Comparison of ENCODE assay signal across 21 cellular contexts in genomic region chr18:26888259-26888658, GRCh38. TPM values are rescaled to one million over a fixed set of nuclear protein-coding genes. Genes with fewer than 3 reads are reported as not detected.
DNase-seq lines count a peak whose midpoint lies in the region; ATAC-seq, FAIRE-seq and TF ChIP-seq lines count a peak whose summit lies in the region.
"Had no signal": no experiment of that assay in that cellular context is flagged by ENCODE, and none has a peak within 500 bp of the region (broad histone marks: within the 10 kb centered on the region; RNA-seq: fewer than 3 reads in every experiment).

No MANE protein-coding gene starts in this region.

- no peak for TF ChIP-seq CTCF in WTC11 (IDR thresholded peaks at IDR 0.05)

- DNase-seq in WTC11 (ENCODE audit: low spot score) (no peak), frontal cortex (ENCODE audit: low spot score in 2 of 2) (no peak), SK-N-DZ (ENCODE audit: low spot score) (no peak)
- no peak for DNase-seq in stimulated activated CD4-positive, alpha-beta T cell treated with anti-CD3 and anti-CD28 coated beads, Interleukin-2, amount 100 ng/mL, for 48 hours
- DNase-seq: ACHN; AML-193; BE2C; CD4-positive, alpha-beta T cell; CD8-positive, alpha-beta memory T cell; DMS 273 treated with DMSO at 0.1 percent for 48 hours; DMS79; EL; GDM1; GOT3 had no signal

- 0 out of 2 replicates have a peak, but pooled peaks cover under 1% of the 10 kb centered on the region for H3K4me1 Mint-ChIP-seq in WTC11
- H3K4me1 Mint-ChIP-seq: CD14-positive monocyte; CD8-positive, alpha-beta memory T cell had no signal

- H3K36me3 Mint-ChIP-seq in WTC11, result no peaks in the 10 kb centered on the region
- H3K36me3 Mint-ChIP-seq: CD14-positive monocyte; CD8-positive, alpha-beta memory T cell had no signal

- H3K27me3 Mint-ChIP-seq in WTC11 (ENCODE audit: low read depth), result no peaks in the 10 kb centered on the region
- H3K27me3 Mint-ChIP-seq: CD4-positive, alpha-beta T cell; CD8-positive, alpha-beta memory T cell had no signal

- no peaks in the 10 kb centered on the region for H3K9me3 Mint-ChIP-seq in WTC11
- H3K9me3 Mint-ChIP-seq: CD14-positive monocyte; CD4-positive, alpha-beta T cell had no signal

- no peak overlapping the region for H3K27ac Mint-ChIP-seq in WTC11
- H3K27ac Mint-ChIP-seq: CD14-positive monocyte; CD4-positive, alpha-beta T cell; CD8-positive, alpha-beta memory T cell had no signal

- ATAC-seq in WTC11 (no peak), GM18870 (IDR thresholded peaks at IDR 0.05; ENCODE audit: unreplicated experiment) (no peak)
- ATAC-seq: A549, GM12878 had no signal

- CTCF ChIA-PET in WTC11 (lab: Charles Lee), result no interaction called here

- peak; percentile 72 for FAIRE-seq in A204.1 (lab: Jason Lieb, UNC)
- FAIRE-seq in frontal cortex (lab: Jason Lieb, UNC), result peak; percentile 76
- FAIRE-seq: A549, D721Med, GM12878, H54 had no signal

- POLR2A ChIA-PET in WTC11 (lab: Charles Lee), result no interaction called here

- H3K4me3 Mint-ChIP-seq in WTC11, result no peak overlapping the region
- H3K4me3 Mint-ChIP-seq: CD14-positive monocyte; CD4-positive, alpha-beta T cell; CD8-positive, alpha-beta memory T cell had no signal

TF ChIP-seq in WTC11, 78 proteins besides CTCF, POLR2A, EP300 and RAD21:
- TF ChIP-seq ZNF281 (CRISPR knock-in tag; IDR thresholded peaks at IDR 0.05) (no peak), HMGA2 (CRISPR knock-in tag; IDR thresholded peaks at IDR 0.05) (0 out of 2 replicates have a peak, but pooled peaks have one; percentile 52)
TF ChIP-seq in WTC11: peak in this region for 1.

RNA-seq across cellular contexts. Expression of gene AQP4, which starts 22.8 kb away (rescaled TPM):
- total RNA-seq in WTC11 (2021), result 2.8 to 4.5 TPM (median 3.7 TPM) in 3 replicates
- 57.9 TPM for total RNA-seq in frontal cortex
- polyA plus RNA-seq in SK-N-DZ (2014; cell fraction: cytosol; rRNA removed), result 0.87 and 6.3 TPM in 2 replicates
- polyA plus RNA-seq in SK-N-DZ (2014; cell fraction: nucleus; rRNA removed), result 0.85 and 1.4 TPM in 2 replicates
- total RNA-seq: CD4-positive, alpha-beta T cell; CD8-positive, alpha-beta memory T cell had no signal
- polyA plus RNA-seq: CD14-positive monocyte; CD8-positive, alpha-beta memory T cell had no signal

Comparison
In these comparisons a context has a peak if more than half of its experiments do, and no peak if none do; other contexts are left out.
1. RNA of gene AQP4, which starts 22.8 kb away (total RNA-seq): 57.9 TPM in frontal cortex (single experiment); 2.8 to 4.5 TPM in WTC11; every median in the first group is over 10 times any median in the second.